In genomic region chr7:13041368-13041988, GRCh38 we compare ENCODE assay signal across 21 cellular contexts.
DNase-seq lines count a peak whose midpoint lies in the region; ATAC-seq and TF ChIP-seq lines count a peak whose summit lies in the region.
"Had no signal": no experiment of that assay in that cellular context is flagged by ENCODE, and none has a peak within 500 bp of the region (broad histone marks: within the 10 kb centered on the region; RNA-seq: fewer than 3 reads in every experiment).

No MANE protein-coding gene starts in this region.

- TF ChIP-seq CTCF in adrenal gland (IDR thresholded peaks at IDR 0.05) = no peak

- no peaks in the 10 kb centered on the region for H3K27me3 ChIP-seq in adrenal gland
- H3K27me3 ChIP-seq: Peyer's patch, SJSA1 had no signal

- no peaks in the 10 kb centered on the region for H3K9me3 ChIP-seq in adrenal gland (replicated peaks in 1 of 3)
- H3K9me3 ChIP-seq: Peyer's patch, SJSA1 had no signal

- intact Hi-C loops in left ventricle myocardium superior (cut with micrococcal nuclease) (no loop called here), Right ventricle myocardium inferior (cut with DNase I) (no loop called here), adrenal gland (cut with DNase I) (no loop called here)

- WGBS in adrenal gland, 4 donors = 81 to 85% (median 83%) methylated on average over 13 of the region's 13 CpGs

- ATAC-seq in left ventricle myocardium superior = peak; percentile 43
- no peak for ATAC-seq in Right ventricle myocardium inferior
- ATAC-seq in HG02623 (IDR thresholded peaks at IDR 0.05; ENCODE audit: unreplicated experiment) = no peak

- no peak for DNase-seq in left ventricle myocardium superior
- DNase-seq in Right ventricle myocardium inferior (ENCODE audit: missing footprints) = no peak
- DNase-seq in NCI-H2227 (lab: John Stamatoyannopoulos, UW; ENCODE audit: unreplicated experiment) = peak; percentile 62
- peak; percentile 16 for DNase-seq in kidney tubule cell (ENCODE audit: low spot score)
- no peak for DNase-seq in adrenal gland
- DNase-seq in NCI-H2107 (lab: John Stamatoyannopoulos, UW) = no peak
- DNase-seq in medulla oblongata (ENCODE audit: extremely low spot score) = no peak
- DNase-seq: DMS53; GDM1; H7; Kasumi-1; NCI-H1048; NCI-H1436 treated with DMSO at 0.1 percent for 48 hours; NCI-H1930; NCI-H345; NCI-H524; NCI-H774; NK-92 treated with Interleukin-12 subunit alpha and Interleukin-12 subunit beta, amount 100 ng/mL, for 24 hours; Peyer's patch had no signal

- H3K4me3 ChIP-seq in adrenal gland = no peak overlapping the region
- H3K4me3 ChIP-seq: Peyer's patch, SJSA1 had no signal

- H3K4me1 ChIP-seq in adrenal gland (replicated peaks in 1 of 2) = no peaks in the 10 kb centered on the region
- H3K4me1 ChIP-seq: Peyer's patch had no signal

- no peaks in the 10 kb centered on the region for H3K36me3 ChIP-seq in adrenal gland (replicated peaks in 1 of 2)
- H3K36me3 ChIP-seq: Peyer's patch, SJSA1 had no signal

- no peak for TF ChIP-seq POLR2A in adrenal gland (IDR thresholded peaks at IDR 0.05)

- no peak overlapping the region for H3K27ac ChIP-seq in adrenal gland
- H3K27ac ChIP-seq: Peyer's patch, SJSA1 had no signal

Comparison
In these comparisons a context has a peak if more than half of its experiments do, and no peak if none do; other contexts are left out.
1. DNase-seq: peak in NCI-H2227 (single experiment) and kidney tubule cell (single experiment); none in left ventricle myocardium superior (single experiment), Right ventricle myocardium inferior (single experiment), adrenal gland (0 of 7), NCI-H2107 (single experiment) and medulla oblongata (single experiment).